Comparison of ENCODE assay signal across 12 cellular contexts in the genomic region with DNA sequence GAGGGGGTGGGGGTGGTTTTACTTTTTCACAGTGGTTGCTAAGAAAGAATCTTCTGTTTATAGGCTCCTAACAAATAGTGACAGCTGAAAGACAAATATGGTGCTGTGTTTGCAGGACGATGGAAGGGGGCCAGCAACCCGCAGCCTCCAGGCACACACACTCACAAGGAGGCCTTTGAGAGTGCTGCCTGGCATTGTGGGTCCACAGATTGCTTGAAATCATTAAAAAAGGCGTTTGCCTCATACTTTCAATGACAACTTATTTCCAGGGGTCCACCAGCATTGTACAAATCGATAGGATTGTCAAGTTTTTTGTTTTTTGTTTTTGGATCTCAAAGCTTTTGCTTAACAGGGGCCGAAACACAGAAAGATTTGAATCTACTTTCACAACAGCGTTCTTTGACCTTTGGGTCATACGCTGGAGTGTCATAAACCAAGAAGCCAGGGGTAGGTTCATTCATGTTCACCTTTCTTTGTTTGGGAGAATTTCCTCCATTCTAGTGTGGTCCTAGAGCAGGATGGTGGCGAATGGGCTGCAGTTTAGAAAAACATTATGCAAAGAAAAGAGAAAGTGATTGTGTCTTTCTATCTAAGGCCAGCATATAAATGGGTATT. TPM values are rescaled to one million over a fixed set of nuclear protein-coding genes. Genes with fewer than 3 reads are reported as not detected.
DNase-seq lines count a peak whose midpoint lies in the region; ATAC-seq and TF ChIP-seq lines count a peak whose summit lies in the region.
"Had no signal": no experiment of that assay in that cellular context is flagged by ENCODE, and none has a peak within 500 bp of the region (broad histone marks: within the 10 kb centered on the region; RNA-seq: fewer than 3 reads in every experiment).

No MANE protein-coding gene starts in this region.

- peaks cover 1 to 2% (median 2%) of the 10 kb centered on the region in 3 donors for H3K27me3 Mint-ChIP-seq in immature natural killer cell (ENCODE audit: low read depth in 3 of 3)
- H3K27me3 Mint-ChIP-seq in activated naive CD4-positive, alpha-beta T cell treated with anti-CD3 and anti-CD28 coated beads for 36 hours (ENCODE audit: low read depth), result no peaks in the 10 kb centered on the region

- no peaks in the 10 kb centered on the region for H3K36me3 Mint-ChIP-seq in immature natural killer cell
- H3K36me3 Mint-ChIP-seq in activated naive CD4-positive, alpha-beta T cell treated with anti-CD3 and anti-CD28 coated beads for 36 hours (ENCODE audit: low read depth), result no peaks in the 10 kb centered on the region
- H3K36me3 Mint-ChIP-seq: activated naive CD8-positive, alpha-beta T cell treated with anti-CD3 and anti-CD28 coated beads, Interleukin-2, amount 10 ng/mL, durations not matched to agents 7 days and 5 days had no signal

- H3K9me3 ChIP-seq in lower lobe of right lung (no peaks in the 10 kb centered on the region), skeletal muscle satellite cell (replicated peaks; ENCODE audit: low read length) (no peaks in the 10 kb centered on the region)

- peak overlapping the region; percentile 85 for H3K9ac ChIP-seq in skeletal muscle satellite cell (ENCODE audit: low read depth, low read length)

- CTCF ChIA-PET in activated naive CD4-positive, alpha-beta T cell treated with anti-CD3 and anti-CD28 coated beads for 36 hours (lab: Charles Lee), result interaction anchor here (0.7 kb wide), 1 partner anchor 156 kb away, joined by 4 read pairs; no protein-coding TSS in a partner anchor

- H3K27ac Mint-ChIP-seq in immature natural killer cell, result no peak overlapping the region
- H3K27ac Mint-ChIP-seq in activated naive CD4-positive, alpha-beta T cell treated with anti-CD3 and anti-CD28 coated beads for 36 hours, result no peak overlapping the region
- H3K27ac Mint-ChIP-seq: activated naive CD8-positive, alpha-beta T cell treated with anti-CD3 and anti-CD28 coated beads, Interleukin-2, amount 10 ng/mL, durations not matched to agents 7 days and 5 days; T-helper 17 cell had no signal

- H3K4me1 ChIP-seq in lower lobe of right lung (peaks cover 20% of the 10 kb centered on the region), skeletal muscle satellite cell (ENCODE audit: control insufficient read depth, insufficient read depth, low read length) (peaks cover 32% of the 10 kb centered on the region)

- in situ Hi-C loops in GM13976 (cut with MboI; ENCODE audit: low sequenced_read_pairs, unreplicated experiment), result no loop called here

- H3K4me1 Mint-ChIP-seq in immature natural killer cell, result no peaks in the 10 kb centered on the region
- no peaks in the 10 kb centered on the region for H3K4me1 Mint-ChIP-seq in activated naive CD4-positive, alpha-beta T cell treated with anti-CD3 and anti-CD28 coated beads for 36 hours (ENCODE audit: low read depth)
- H3K4me1 Mint-ChIP-seq: activated naive CD8-positive, alpha-beta T cell treated with anti-CD3 and anti-CD28 coated beads, Interleukin-2, amount 10 ng/mL, durations not matched to agents 7 days and 5 days; T-helper 17 cell had no signal

- intact Hi-C loops in lower lobe of right lung (cut with DNase I), result no loop called here
- intact Hi-C loops in activated naive CD4-positive, alpha-beta T cell treated with anti-CD3 and anti-CD28 coated beads for 36 hours (cut with micrococcal nuclease), result no loop called here

- H3K36me3 ChIP-seq in lower lobe of right lung (no peaks in the 10 kb centered on the region), skeletal muscle satellite cell (ENCODE audit: insufficient read depth, low read length) (no peaks in the 10 kb centered on the region)

- DNase-seq in GM03348 (ENCODE audit: low spot score) (peak; percentile 14), lower lobe of right lung (no peak), immature natural killer cell (no peak), GM13976 (ENCODE audit: low spot score) (no peak)
- DNase-seq in activated naive CD4-positive, alpha-beta T cell treated with anti-CD3 and anti-CD28 coated beads for 36 hours, result no peak
- DNase-seq: activated naive CD8-positive, alpha-beta T cell treated with anti-CD3 and anti-CD28 coated beads, Interleukin-2, amount 10 ng/mL, durations not matched to agents 7 days and 5 days; kidney glomerular epithelial cell; NCI-H1436; T-helper 17 cell had no signal

- peak overlapping the region; percentile 69 for H3K4me2 ChIP-seq in skeletal muscle satellite cell (ENCODE audit: low read length)

- ATAC-seq in lower lobe of right lung (peak; percentile 68 to 73), HG02973 (IDR thresholded peaks at IDR 0.05; ENCODE audit: unreplicated experiment) (no peak)
- ATAC-seq: T-helper 17 cell had no signal

- no peak overlapping the region for H3K4me3 Mint-ChIP-seq in immature natural killer cell
- H3K4me3 Mint-ChIP-seq in activated naive CD4-positive, alpha-beta T cell treated with anti-CD3 and anti-CD28 coated beads for 36 hours, result no peak overlapping the region
- H3K4me3 Mint-ChIP-seq: activated naive CD8-positive, alpha-beta T cell treated with anti-CD3 and anti-CD28 coated beads, Interleukin-2, amount 10 ng/mL, durations not matched to agents 7 days and 5 days; T-helper 17 cell had no signal

- H3K9me3 Mint-ChIP-seq in immature natural killer cell, result peaks cover 0 to 6% (median 3%) of the 10 kb centered on the region in 6 donors
- H3K9me3 Mint-ChIP-seq in activated naive CD4-positive, alpha-beta T cell treated with anti-CD3 and anti-CD28 coated beads for 36 hours, result no peaks in the 10 kb centered on the region

- TF ChIP-seq CTCF in lower lobe of right lung (IDR thresholded peaks at IDR 0.05), result no peak
- no peak for TF ChIP-seq CTCF in GM13976 (IDR thresholded peaks at IDR 0.05; ENCODE audit: borderline replicate concordance, control extremely low read depth, extremely low read depth, insufficient read depth, missing control alignments)

- no peak overlapping the region for H3K4me3 ChIP-seq in lower lobe of right lung
- H3K4me3 ChIP-seq in skeletal muscle satellite cell (ENCODE audit: low read length), result no peak overlapping the region

- H3K27ac ChIP-seq in cingulate gyrus (ENCODE audit: low read depth, low read length) (peak overlapping the region; percentile 85), lower lobe of right lung (peak overlapping the region; percentile 84)

- H3K27me3 ChIP-seq in lower lobe of right lung (ENCODE audit: low read depth) (no peaks in the 10 kb centered on the region), skeletal muscle satellite cell (ENCODE audit: control insufficient read depth, insufficient read depth, low read length) (no peaks in the 10 kb centered on the region)

RNA-seq across cellular contexts. Expression of a gene that starts 32.6 kb away (rescaled TPM):
- total RNA-seq in lower lobe of right lung, result 18.4 TPM
- 4.1 and 22.1 TPM in 2 replicates for total RNA-seq in skeletal muscle satellite cell (2012; rRNA removed)
- not detected for polyA plus RNA-seq in immature natural killer cell
- under 1 TPM in 1 of 2 experiments, not detected in 1; 0.25 TPM for total RNA-seq in activated naive CD4-positive, alpha-beta T cell treated with anti-CD3 and anti-CD28 coated beads for 36 hours
- total RNA-seq: activated naive CD8-positive, alpha-beta T cell treated with anti-CD3 and anti-CD28 coated beads, Interleukin-2, amount 10 ng/mL, durations not matched to agents 7 days and 5 days; T-helper 17 cell had no signal

Comparison
In these comparisons a context has a peak if more than half of its experiments do, and no peak if none do; other contexts are left out.
1. RNA of a gene that starts 32.6 kb away (total RNA-seq): 18.4 TPM in lower lobe of right lung (single experiment); 0.25 TPM in activated naive CD4-positive, alpha-beta T cell treated with anti-CD3 and anti-CD28 coated beads for 36 hours; every median in the first group is over 10 times any median in the second.